ENCODE assay signal across 1 cellular context in genomic region chr5:76437507-76437906, GRCh38. TPM values are rescaled to one million over a fixed set of nuclear protein-coding genes. Genes with fewer than 3 reads are reported as not detected.
"Had no signal": no experiment of that assay in that cellular context is flagged by ENCODE, and none has a peak within 500 bp of the region (broad histone marks: within the 10 kb centered on the region; RNA-seq: fewer than 3 reads in every experiment).

No MANE protein-coding gene starts in this region.

RNA-seq across cellular contexts. Expression of gene IQGAP2, which starts 34.4 kb away (rescaled TPM):
- total RNA-seq: bronchial epithelial cell had no signal
